1 cellular context compared by ENCODE assay signal in the genomic region with DNA sequence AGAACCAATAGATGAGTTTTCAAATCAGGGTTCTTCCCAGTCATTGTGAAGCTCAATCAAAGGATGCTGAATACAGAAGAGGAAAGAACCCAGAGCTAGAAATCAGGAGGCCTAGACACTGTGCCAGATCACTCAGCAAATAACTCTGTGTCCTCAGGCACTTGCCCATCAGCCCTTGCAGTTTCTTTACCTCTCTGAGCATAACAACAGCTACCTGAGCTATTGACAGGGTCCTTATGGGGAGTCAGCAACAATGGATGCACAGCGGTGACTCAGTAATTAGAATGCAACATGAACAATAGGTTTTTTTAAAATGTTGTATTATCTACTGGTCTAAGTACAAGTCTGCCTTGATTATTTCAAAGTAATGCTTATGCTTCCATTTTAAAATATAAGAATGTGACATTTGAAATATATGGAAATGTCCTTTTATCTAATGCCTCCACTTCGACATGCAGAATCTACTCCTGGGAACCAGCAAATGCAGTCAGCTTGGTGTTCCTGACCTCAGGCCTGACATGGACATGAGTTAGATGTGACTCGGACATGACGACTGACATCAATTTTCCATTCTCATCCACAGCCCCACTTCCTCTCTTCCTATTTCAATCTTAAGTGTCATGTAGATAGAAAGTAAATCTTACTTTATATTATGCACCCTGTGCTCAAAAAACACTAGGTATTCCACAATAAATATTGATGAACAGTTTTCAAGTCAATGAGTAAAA.
TF ChIP-seq lines count a peak whose summit lies in the region.

No MANE protein-coding gene starts in this region.

TF ChIP-seq in A549, 52 proteins besides CTCF, POLR2A, EP300 and RAD21 (continued from another document):
- TF ChIP-seq, protein P1, sequence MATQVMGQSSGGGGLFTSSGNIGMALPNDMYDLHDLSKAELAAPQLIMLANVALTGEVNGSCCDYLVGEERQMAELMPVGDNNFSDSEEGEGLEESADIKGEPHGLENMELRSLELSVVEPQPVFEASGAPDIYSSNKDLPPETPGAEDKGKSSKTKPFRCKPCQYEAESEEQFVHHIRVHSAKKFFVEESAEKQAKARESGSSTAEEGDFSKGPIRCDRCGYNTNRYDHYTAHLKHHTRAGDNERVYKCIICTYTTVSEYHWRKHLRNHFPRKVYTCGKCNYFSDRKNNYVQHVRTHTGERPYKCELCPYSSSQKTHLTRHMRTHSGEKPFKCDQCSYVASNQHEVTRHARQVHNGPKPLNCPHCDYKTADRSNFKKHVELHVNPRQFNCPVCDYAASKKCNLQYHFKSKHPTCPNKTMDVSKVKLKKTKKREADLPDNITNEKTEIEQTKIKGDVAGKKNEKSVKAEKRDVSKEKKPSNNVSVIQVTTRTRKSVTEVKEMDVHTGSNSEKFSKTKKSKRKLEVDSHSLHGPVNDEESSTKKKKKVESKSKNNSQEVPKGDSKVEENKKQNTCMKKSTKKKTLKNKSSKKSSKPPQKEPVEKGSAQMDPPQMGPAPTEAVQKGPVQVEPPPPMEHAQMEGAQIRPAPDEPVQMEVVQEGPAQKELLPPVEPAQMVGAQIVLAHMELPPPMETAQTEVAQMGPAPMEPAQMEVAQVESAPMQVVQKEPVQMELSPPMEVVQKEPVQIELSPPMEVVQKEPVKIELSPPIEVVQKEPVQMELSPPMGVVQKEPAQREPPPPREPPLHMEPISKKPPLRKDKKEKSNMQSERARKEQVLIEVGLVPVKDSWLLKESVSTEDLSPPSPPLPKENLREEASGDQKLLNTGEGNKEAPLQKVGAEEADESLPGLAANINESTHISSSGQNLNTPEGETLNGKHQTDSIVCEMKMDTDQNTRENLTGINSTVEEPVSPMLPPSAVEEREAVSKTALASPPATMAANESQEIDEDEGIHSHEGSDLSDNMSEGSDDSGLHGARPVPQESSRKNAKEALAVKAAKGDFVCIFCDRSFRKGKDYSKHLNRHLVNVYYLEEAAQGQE (IDR thresholded peaks at IDR 0.05) = no peak
- TF ChIP-seq, protein P2, sequence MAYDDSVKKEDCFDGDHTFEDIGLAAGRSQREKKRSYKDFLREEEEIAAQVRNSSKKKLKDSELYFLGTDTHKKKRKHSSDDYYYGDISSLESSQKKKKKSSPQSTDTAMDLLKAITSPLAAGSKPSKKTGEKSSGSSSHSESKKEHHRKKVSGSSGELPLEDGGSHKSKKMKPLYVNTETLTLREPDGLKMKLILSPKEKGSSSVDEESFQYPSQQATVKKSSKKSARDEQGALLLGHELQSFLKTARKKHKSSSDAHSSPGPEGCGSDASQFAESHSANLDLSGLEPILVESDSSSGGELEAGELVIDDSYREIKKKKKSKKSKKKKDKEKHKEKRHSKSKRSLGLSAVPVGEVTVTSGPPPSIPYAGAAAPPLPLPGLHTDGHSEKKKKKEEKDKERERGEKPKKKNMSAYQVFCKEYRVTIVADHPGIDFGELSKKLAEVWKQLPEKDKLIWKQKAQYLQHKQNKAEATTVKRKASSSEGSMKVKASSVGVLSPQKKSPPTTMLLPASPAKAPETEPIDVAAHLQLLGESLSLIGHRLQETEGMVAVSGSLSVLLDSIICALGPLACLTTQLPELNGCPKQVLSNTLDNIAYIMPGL (CRISPR knock-in tag; IDR thresholded peaks at IDR 0.05; ENCODE audit: borderline replicate concordance) = no peak
- TF ChIP-seq RARB (CRISPR knock-in tag; IDR thresholded peaks at IDR 0.05) (no peak), NPAS2 (CRISPR knock-in tag; IDR thresholded peaks at IDR 0.05; ENCODE audit: borderline replicate concordance) (no peak)
